ENCODE assay signal across 8 cellular contexts in the genomic region with DNA sequence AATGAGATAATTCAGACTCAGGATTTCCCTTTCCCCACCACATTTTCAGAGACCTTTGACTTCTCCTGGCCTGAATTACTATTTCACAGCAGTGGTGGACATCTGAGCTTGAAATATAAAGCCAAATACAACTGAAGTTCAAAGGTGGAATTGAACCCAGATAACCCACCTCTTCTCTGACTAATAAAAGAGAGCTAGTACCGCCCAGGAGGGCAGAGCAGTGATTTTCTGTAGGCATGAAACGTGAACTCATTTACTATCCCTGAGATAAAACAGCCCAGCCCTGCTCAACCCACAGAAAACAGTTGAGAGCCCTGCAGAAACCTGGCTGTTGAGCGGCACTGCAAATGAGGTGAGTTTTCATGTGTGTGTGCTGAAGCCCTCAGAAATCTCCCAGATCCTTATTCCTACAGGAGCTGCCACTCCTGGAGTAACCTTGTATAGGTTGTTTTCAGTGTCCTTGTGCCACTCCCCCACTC.
DNase-seq lines count a peak whose midpoint lies in the region; ATAC-seq, FAIRE-seq and TF ChIP-seq lines count a peak whose summit lies in the region.

No MANE protein-coding gene starts in this region.

- peaks cover 0 to 2% of the 10 kb centered on the region in 2 donors for H3K9me3 Mint-ChIP-seq in activated T-cell treated with anti-CD3 and anti-CD28 coated beads, Interleukin-2, amount 50 U/mL, for 72 hours
- peaks cover 2% of the 10 kb centered on the region for H3K9me3 Mint-ChIP-seq in astrocyte (ENCODE audit: unreplicated experiment)
- no peaks in the 10 kb centered on the region for H3K9me3 Mint-ChIP-seq in type B pancreatic cell

- no CpG with 5 or more reads among the region's 3 CpGs for WGBS in mesendoderm (ENCODE audit: extremely low coverage, insufficient coverage, low lambda C conversion rate)
- 71% methylated on average over 2 of the region's 3 CpGs for WGBS in mammary epithelial cell (ENCODE audit: low coverage, missing lambda C conversion rate)

- H3K79me1 ChIP-seq in mesendoderm (ENCODE audit: low read length) = peaks cover 2% of the 10 kb centered on the region

- no peak overlapping the region for H3K4me2 ChIP-seq in astrocyte (ENCODE audit: low read length)
- H3K4me2 ChIP-seq in mesendoderm (ENCODE audit: low read length) = no peak overlapping the region
- H3K4me2 ChIP-seq in mammary epithelial cell (ENCODE audit: insufficient read depth, low read depth, low read length) = no peak overlapping the region

- BruUV-seq in mammary epithelial cell (replicated peaks; lab: Mats Ljungman, UMichigan) = no TSS peak

- in situ Hi-C loops in mammary epithelial cell (cut with MboI; ENCODE audit: low sequenced_read_pairs in 2 of 2) = no loop called here

- no peak overlapping the region for H4K8ac ChIP-seq in mesendoderm (ENCODE audit: low read depth, low read length)

- no peak for FAIRE-seq in astrocyte (lab: Jason Lieb, UNC)

- H3K23ac ChIP-seq in mesendoderm (ENCODE audit: low read length) = peak overlapping the region; percentile 66

- H4K20me1 ChIP-seq in astrocyte (ENCODE audit: insufficient read depth, low read length) = peaks cover 18% of the 10 kb centered on the region
- H4K20me1 ChIP-seq in mammary epithelial cell (ENCODE audit: insufficient read depth, low read length) = no peaks in the 10 kb centered on the region

- H2BK5ac ChIP-seq in mesendoderm (ENCODE audit: low read length) = no peak overlapping the region

- intact Hi-C loops in mammary epithelial cell (cut with micrococcal nuclease) (loop anchor here (2.0 kb wide), 3 partner anchors 127 to 279 kb away; partner anchors contain the start of genes ASXL1, PLAGL2 and POFUT1), cardiac septum (cut with DNase I) (loop anchor here (5.0 kb wide), 1 partner anchor 204 kb away; no protein-coding TSS in a partner anchor)

- CTCF ChIA-PET in mammary epithelial cell (lab: Charles Lee; ENCODE audit: low non-redundant PET) = no interaction called here

- no peak for ATAC-seq in activated T-cell treated with anti-CD3 and anti-CD28 coated beads, Interleukin-2, amount 50 U/mL, for 72 hours (replicated peaks in 1 of 2)

- no peak overlapping the region for H2AK5ac ChIP-seq in mesendoderm (ENCODE audit: low read length)

- DNase-seq in activated T-cell treated with anti-CD3 and anti-CD28 coated beads, Interleukin-2, amount 50 U/mL, for 72 hours = no peak
- no peak for DNase-seq in activated T-cell treated with anti-CD3 and anti-CD28 coated beads, Interleukin-2, amount 50 U/mL, for 1 hour
- no peak for DNase-seq in astrocyte (ENCODE audit: low read depth)
- no peak for DNase-seq in mesendoderm
- DNase-seq in type B pancreatic cell (ENCODE audit: extremely low spot score, unreplicated experiment) = no peak
- DNase-seq in NCI-H2081 (lab: John Stamatoyannopoulos, UW) = no peak
- no peak for DNase-seq in mammary epithelial cell
- no peak for DNase-seq in cardiac septum (ENCODE audit: low spot score)

- peak overlapping the region in 1 of 2 donors; percentile 97 for H3K4me3 Mint-ChIP-seq in activated T-cell treated with anti-CD3 and anti-CD28 coated beads, Interleukin-2, amount 50 U/mL, for 72 hours
- no peak overlapping the region for H3K4me3 Mint-ChIP-seq in astrocyte (ENCODE audit: unreplicated experiment)
- peak overlapping the region; percentile 98 for H3K4me3 Mint-ChIP-seq in type B pancreatic cell

- no peak for TF ChIP-seq CTCF in astrocyte (IDR thresholded peaks at IDR 0.05; ENCODE audit: insufficient read depth, low read depth, low read length)
- no peak for TF ChIP-seq CTCF in type B pancreatic cell (conservative IDR thresholded peaks at IDR 0.05)
- TF ChIP-seq CTCF in mammary epithelial cell (conservative IDR thresholded peaks at IDR 0.05 in 1 of 2, IDR thresholded peaks at IDR 0.05 in 1 of 2; ENCODE audit: extremely low read depth in 1 of 2, insufficient read depth in 1 of 2, low read depth in 1 of 2, low read length in 2 of 2) = no peak

- H2AFZ ChIP-seq in astrocyte (ENCODE audit: low read depth, low read length) (no peak overlapping the region), mammary epithelial cell (ENCODE audit: low read depth, low read length) (no peak overlapping the region)

- H3K36me3 Mint-ChIP-seq in activated T-cell treated with anti-CD3 and anti-CD28 coated beads, Interleukin-2, amount 50 U/mL, for 72 hours (ENCODE audit: insufficient read depth in 2 of 2) = peaks cover 0 to 8% of the 10 kb centered on the region in 2 donors
- H3K36me3 Mint-ChIP-seq in astrocyte (ENCODE audit: low read depth, unreplicated experiment) (peaks cover 2% of the 10 kb centered on the region), type B pancreatic cell (no peaks in the 10 kb centered on the region)

- no peak overlapping the region for H3K18ac ChIP-seq in mesendoderm (ENCODE audit: low read length)

- H3K79me2 ChIP-seq in astrocyte (ENCODE audit: insufficient read depth, low read length) (peaks cover 21% of the 10 kb centered on the region), mesendoderm (ENCODE audit: control insufficient read depth, insufficient read depth, low read length) (peaks cover 2% of the 10 kb centered on the region), mammary epithelial cell (ENCODE audit: insufficient read depth, low read length) (no peaks in the 10 kb centered on the region)

- H3K36me3 ChIP-seq in astrocyte (ENCODE audit: insufficient read depth, low read length) = no peaks in the 10 kb centered on the region
- no peaks in the 10 kb centered on the region for H3K36me3 ChIP-seq in mesendoderm (ENCODE audit: control insufficient read depth, insufficient read depth, low read length)
- no peaks in the 10 kb centered on the region for H3K36me3 ChIP-seq in mammary epithelial cell (ENCODE audit: insufficient read depth, low read length)

- no peak overlapping the region for H3K56ac ChIP-seq in mesendoderm (ENCODE audit: low read length)

- peaks cover 18% of the 10 kb centered on the region for H3K4me1 Mint-ChIP-seq in activated T-cell treated with anti-CD3 and anti-CD28 coated beads, Interleukin-2, amount 50 U/mL, for 72 hours (ENCODE audit: low read depth)
- H3K4me1 Mint-ChIP-seq in astrocyte (ENCODE audit: low read depth, unreplicated experiment) (peaks cover 11% of the 10 kb centered on the region), type B pancreatic cell (ENCODE audit: unreplicated experiment) (peaks cover 26% of the 10 kb centered on the region)

- no peak overlapping the region for H3K4ac ChIP-seq in mesendoderm (ENCODE audit: low read depth, low read length)

- no peak overlapping the region for H2BK120ac ChIP-seq in mesendoderm (ENCODE audit: low read depth, low read length)

- no peak overlapping the region for H4K5ac ChIP-seq in mesendoderm (ENCODE audit: low read length)

- no peaks in the 10 kb centered on the region for H3K27me3 Mint-ChIP-seq in activated T-cell treated with anti-CD3 and anti-CD28 coated beads, Interleukin-2, amount 50 U/mL, for 72 hours (ENCODE audit: low read depth)
- H3K27me3 Mint-ChIP-seq in astrocyte (ENCODE audit: low read depth, unreplicated experiment) = no peaks in the 10 kb centered on the region
- peaks cover 4% of the 10 kb centered on the region for H3K27me3 Mint-ChIP-seq in type B pancreatic cell

- H3K27ac ChIP-seq in astrocyte (ENCODE audit: low read depth, low read length) (no peak overlapping the region), mesendoderm (ENCODE audit: low read depth, low read length) (no peak overlapping the region), mammary epithelial cell (ENCODE audit: insufficient read depth, low read depth, low read length) (no peak overlapping the region)

- H3K9me3 ChIP-seq in astrocyte (ENCODE audit: insufficient read depth, low read depth, low read length) = no peaks in the 10 kb centered on the region
- no peaks in the 10 kb centered on the region for H3K9me3 ChIP-seq in mammary epithelial cell (replicated peaks; ENCODE audit: insufficient read depth, low read length)

- no peak overlapping the region for H2BK15ac ChIP-seq in mesendoderm (replicated peaks; ENCODE audit: low read depth)

- peaks cover 14% of the 10 kb centered on the region for H3K4me1 ChIP-seq in astrocyte (ENCODE audit: insufficient read depth, low read length)
- no peaks in the 10 kb centered on the region for H3K4me1 ChIP-seq in mesendoderm (ENCODE audit: control insufficient read depth, low read depth, low read length)
- peaks cover 14% of the 10 kb centered on the region for H3K4me1 ChIP-seq in mammary epithelial cell (ENCODE audit: insufficient read depth, low read length)

- no peaks in the 10 kb centered on the region for H3K27me3 ChIP-seq in astrocyte (ENCODE audit: insufficient read depth, low read length)
- H3K27me3 ChIP-seq in mesendoderm (ENCODE audit: insufficient read depth, low read length, poor library complexity) = peaks cover 2% of the 10 kb centered on the region
- no peaks in the 10 kb centered on the region for H3K27me3 ChIP-seq in mammary epithelial cell (ENCODE audit: insufficient read depth, low read length)

- H3K9ac ChIP-seq in astrocyte (ENCODE audit: low read length) (no peak overlapping the region), mesendoderm (ENCODE audit: low read length) (no peak overlapping the region), mammary epithelial cell (ENCODE audit: insufficient read depth, low read length) (no peak overlapping the region)

- peak overlapping the region; percentile 94 for H3K27ac Mint-ChIP-seq in activated T-cell treated with anti-CD3 and anti-CD28 coated beads, Interleukin-2, amount 50 U/mL, for 72 hours
- H3K27ac Mint-ChIP-seq in astrocyte (ENCODE audit: unreplicated experiment) = peak overlapping the region; percentile 74
- peak overlapping the region; percentile 97 for H3K27ac Mint-ChIP-seq in type B pancreatic cell

- dilution Hi-C loops in mammary epithelial cell (cut with HindIII; ENCODE audit: low sequenced_read_pairs) = no loop called here

- H3K4me3 ChIP-seq in astrocyte (ENCODE audit: insufficient read depth, low read depth, low read length) (no peak overlapping the region), mesendoderm (ENCODE audit: low read length) (no peak overlapping the region), mammary epithelial cell (replicated peaks in 1 of 3; ENCODE audit: insufficient read depth in 1 of 3, low read depth in 2 of 3, low read length in 3 of 3) (no peak overlapping the region)
